In genomic region chr6:116444575-116444974, GRCh38 we compare ENCODE assay signal across 1 cellular context.
TF ChIP-seq lines count a peak whose summit lies in the region.

No MANE protein-coding gene starts in this region.

TF ChIP-seq in HCT116, 20 proteins besides CTCF, POLR2A, EP300 and RAD21:
- TF ChIP-seq SIN3A (IDR thresholded peaks at IDR 0.05; ENCODE audit: low read depth) (no peak), JUND (IDR thresholded peaks at IDR 0.05) (no peak), EZH2phosphoT487 (IDR thresholded peaks at IDR 0.05; ENCODE audit: borderline replicate concordance) (no peak), POLR2AphosphoS5 (IDR thresholded peaks at IDR 0.05; ENCODE audit: low read depth, low read length) (no peak), YY1 (IDR thresholded peaks at IDR 0.05; ENCODE audit: extremely low read depth, insufficient replicate concordance, low read depth, low read length) (no peak), SRF (IDR thresholded peaks at IDR 0.05; ENCODE audit: low read depth) (no peak), ZBTB33 (IDR thresholded peaks at IDR 0.05; ENCODE audit: extremely low read depth, insufficient replicate concordance, low read length) (no peak), ZNF274 (IDR thresholded peaks at IDR 0.05; ENCODE audit: low read depth, low read length) (no peak), CEBPB (IDR thresholded peaks at IDR 0.05; ENCODE audit: low read depth) (no peak), EZH2 (IDR thresholded peaks at IDR 0.05) (no peak), CBX3 (IDR thresholded peaks at IDR 0.05; ENCODE audit: low read depth) (no peak), EGR1 (IDR thresholded peaks at IDR 0.05; ENCODE audit: low read depth) (no peak), REST (IDR thresholded peaks at IDR 0.05; ENCODE audit: low read depth) (no peak), TCF7L2 (IDR thresholded peaks at IDR 0.05; ENCODE audit: borderline replicate concordance, extremely low read depth, insufficient read depth, insufficient read length) (no peak), ATF3 (IDR thresholded peaks at IDR 0.05) (no peak), SP1 (IDR thresholded peaks at IDR 0.05; ENCODE audit: low read depth) (no peak), ZFX (IDR thresholded peaks at IDR 0.05) (no peak), ELF1 (IDR thresholded peaks at IDR 0.05; ENCODE audit: borderline replicate concordance, low read depth) (no peak), FOSL1 (IDR thresholded peaks at IDR 0.05; ENCODE audit: low read depth) (no peak)
- TF ChIP-seq, protein P1, sequence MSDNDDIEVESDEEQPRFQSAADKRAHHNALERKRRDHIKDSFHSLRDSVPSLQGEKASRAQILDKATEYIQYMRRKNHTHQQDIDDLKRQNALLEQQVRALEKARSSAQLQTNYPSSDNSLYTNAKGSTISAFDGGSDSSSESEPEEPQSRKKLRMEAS (IDR thresholded peaks at IDR 0.05) = no peak
